8 cellular contexts compared by ENCODE assay signal in genomic region chr19:38929929-38930775, GRCh38. TPM values are rescaled to one million over a fixed set of nuclear protein-coding genes. Genes with fewer than 3 reads are reported as not detected.
DNase-seq lines count a peak whose midpoint lies in the region; FAIRE-seq and TF ChIP-seq lines count a peak whose summit lies in the region.

SARS2 (minus strand) TSS chr19:38930763; CDS start chr19:38930736, 27 bp downstream.

- peak within 1 kb of the TSS; percentile 99 for H3K4me3 Mint-ChIP-seq in HFFc6

- H3K4ac ChIP-seq in neuronal stem cell (ENCODE audit: low read length): no peak within 1 kb of the TSS

- H3K4me3 ChIP-seq in SJSA1 (peak within 1 kb of the TSS; percentile 58), neuronal stem cell (ENCODE audit: low read length in 2 of 2) (peak within 1 kb of the TSS; percentile 81 to 90)

- H3K9ac ChIP-seq in neuronal stem cell (ENCODE audit: low read depth, low read length, poor library complexity): peak within 1 kb of the TSS; percentile 95

- no peaks in the 10 kb centered on the region; the same call in 1 of the 2 replicates for H3K27me3 Mint-ChIP-seq in HFFc6 (ENCODE audit: insufficient read depth)

- H3K23ac ChIP-seq in neuronal stem cell (ENCODE audit: low read depth, low read length, poor library complexity): peak within 1 kb of the TSS; percentile 86

- 0 out of 2 replicates have a peak, but pooled peaks cover 4% of the 10 kb centered on the region for H3K9me3 ChIP-seq in SJSA1 (replicated peaks)
- H3K9me3 ChIP-seq in neuronal stem cell (replicated peaks in 1 of 2; ENCODE audit: control insufficient read depth in 2 of 2, insufficient read depth in 1 of 2, low read depth in 1 of 2, low read length in 2 of 2): peaks cover 6 to 8% of the 10 kb centered on the region in 2 donors

- no peak within 1 kb of the TSS for H2BK5ac ChIP-seq in neuronal stem cell (ENCODE audit: low read length)

- 0 out of 2 replicates have a peak, but pooled peaks cover 9% of the 10 kb centered on the region for H3K4me1 ChIP-seq in SJSA1 (replicated peaks)
- peaks cover 2 to 6% of the 10 kb centered on the region in 2 donors for H3K4me1 ChIP-seq in neuronal stem cell (ENCODE audit: control insufficient read depth in 2 of 2, insufficient read depth in 1 of 2, low read depth in 1 of 2, low read length in 2 of 2)

- no peak within 1 kb of the TSS for H4K8ac ChIP-seq in neuronal stem cell (ENCODE audit: low read depth, low read length)

- H3K27ac ChIP-seq in SJSA1 (peak within 1 kb of the TSS; percentile 67), neuronal stem cell (replicated peaks; ENCODE audit: low read length) (peak within 1 kb of the TSS; percentile 76)

- H3K18ac ChIP-seq in neuronal stem cell (ENCODE audit: low read length): peak within 1 kb of the TSS; percentile 92

- no peak within 1 kb of the TSS for H2BK120ac ChIP-seq in neuronal stem cell (ENCODE audit: low read depth, low read length)

- peak; percentile 99 for TF ChIP-seq CTCF in HFFc6 (IDR thresholded peaks at IDR 0.05)

- peak within 1 kb of the TSS; percentile 95 for H2AFZ ChIP-seq in neuronal stem cell (ENCODE audit: low read length)

- H3K36me3 ChIP-seq in SJSA1 (peaks cover 31% of the 10 kb centered on the region), neuronal stem cell (replicated peaks in 1 of 2; ENCODE audit: control insufficient read depth in 2 of 2, insufficient read depth in 2 of 2, low read length in 2 of 2) (peaks cover 18 to 52% of the 10 kb centered on the region in 2 donors)

- H3K27me3 ChIP-seq in SJSA1 (replicated peaks) (no peaks in the 10 kb centered on the region), neuronal stem cell (ENCODE audit: control insufficient read depth in 3 of 3, insufficient read depth in 3 of 3, low read depth in 1 of 3, low read length in 3 of 3) (no peaks in the 10 kb centered on the region)

- DNase-seq in GM04504 (ENCODE audit: low read depth) (peak; percentile 76), HFFc6 (peak; percentile 84), MV-4-11 (lab: John Stamatoyannopoulos, UW) (peak; percentile 99), SJSA1 (ENCODE audit: low read depth in 1 of 2, low spot score in 2 of 2) (peak; percentile 93 to 99), frontal cortex (ENCODE audit: low spot score in 2 of 2) (peak; percentile 89 to 95), neuronal stem cell (ENCODE audit: low spot score) (peak; percentile 97), superior temporal gyrus (ENCODE audit: extremely low spot score) (peak; percentile 95)
- peak; percentile 90 for DNase-seq in activated naive CD4-positive, alpha-beta T cell treated with Interleukin-2 at 50 U/mL for 16 hours

- H2AK5ac ChIP-seq in neuronal stem cell (ENCODE audit: low read depth, low read length): peak within 1 kb of the TSS; percentile 8

- no peaks in the 10 kb centered on the region for H3K9me3 Mint-ChIP-seq in HFFc6

- no CpG with 5 or more reads among the region's 49 CpGs for WGBS in neuronal stem cell (ENCODE audit: extremely low coverage in 2 of 2, insufficient read length in 2 of 2, insufficient replicate concordance in 1 of 2), 2 donors

- no peak for FAIRE-seq in frontal cortex (lab: Jason Lieb, UNC)

- H3K4me2 ChIP-seq in neuronal stem cell (ENCODE audit: insufficient read depth, low read length, poor library complexity, severe bottlenecking): peak within 1 kb of the TSS; percentile 83

- peaks cover 23% of the 10 kb centered on the region for H3K4me1 Mint-ChIP-seq in HFFc6 (ENCODE audit: low read depth)

- peak within 1 kb of the TSS; percentile 12 for H3K14ac ChIP-seq in neuronal stem cell (ENCODE audit: low read length)

- H3K36me3 Mint-ChIP-seq in HFFc6 (ENCODE audit: low read depth): peaks cover 26% of the 10 kb centered on the region

- peaks cover 7% of the 10 kb centered on the region for H3K79me1 ChIP-seq in neuronal stem cell (ENCODE audit: low read depth, low read length)

- peak within 1 kb of the TSS; percentile 98 for H3K27ac Mint-ChIP-seq in HFFc6

- H2BK12ac ChIP-seq in neuronal stem cell (ENCODE audit: low read length): no peak within 1 kb of the TSS

- no peak within 1 kb of the TSS for H2BK15ac ChIP-seq in neuronal stem cell (ENCODE audit: low read length)

- no peak within 1 kb of the TSS for H4K91ac ChIP-seq in neuronal stem cell (ENCODE audit: low read depth, low read length, poor library complexity)

RNA-seq across cellular contexts. Expression of gene SARS2, which starts in this region (rescaled TPM):
- 10 to 100 TPM; 18.7 to 25.1 (median 22.7) TPM for total RNA-seq in HFFc6 (2021; fragmentation: NEBNext Ultra II Directional; extraction: Animal tissue kit (Norgen Biotek cat#: 25700))
- 17.0 and 19.9 TPM in 2 replicates for total RNA-seq in SJSA1 (2014; rRNA removed; shearing (Covaris generic))
- 6.9 TPM for total RNA-seq in frontal cortex
- 35.8 TPM for polyA plus RNA-seq in neuronal stem cell (2013, experiment 1 of 2)
- 34.7 TPM for polyA plus RNA-seq in neuronal stem cell (2013, experiment 2 of 2)

Comparison
In these comparisons a context has a peak if more than half of its experiments do, and no peak if none do; other contexts are left out.
1. Peak in every context shown above with its lines: DNase-seq, H3K4me3 ChIP-seq and H3K27ac ChIP-seq.